1 cellular context compared by ENCODE assay signal in genomic region chr15:63198752-63199250, GRCh38.
TF ChIP-seq lines count a peak whose summit lies in the region.

No MANE protein-coding gene starts in this region.

TF ChIP-seq in GM23338, 12 proteins besides CTCF, POLR2A, EP300 and RAD21 (continued from another document):
- TF ChIP-seq ZNF462 (CRISPR knock-in tag; IDR thresholded peaks at IDR 0.05) (no peak), ZNF114 (CRISPR knock-in tag; IDR thresholded peaks at IDR 0.05) (no peak), ZNF331 (CRISPR knock-in tag; IDR thresholded peaks at IDR 0.05; ENCODE audit: low read depth) (no peak), REST (IDR thresholded peaks at IDR 0.05; ENCODE audit: unreplicated experiment) (no peak), CREB1 (CRISPR knock-in tag; IDR thresholded peaks at IDR 0.05; ENCODE audit: low read depth) (no peak)
